In the genomic region with DNA sequence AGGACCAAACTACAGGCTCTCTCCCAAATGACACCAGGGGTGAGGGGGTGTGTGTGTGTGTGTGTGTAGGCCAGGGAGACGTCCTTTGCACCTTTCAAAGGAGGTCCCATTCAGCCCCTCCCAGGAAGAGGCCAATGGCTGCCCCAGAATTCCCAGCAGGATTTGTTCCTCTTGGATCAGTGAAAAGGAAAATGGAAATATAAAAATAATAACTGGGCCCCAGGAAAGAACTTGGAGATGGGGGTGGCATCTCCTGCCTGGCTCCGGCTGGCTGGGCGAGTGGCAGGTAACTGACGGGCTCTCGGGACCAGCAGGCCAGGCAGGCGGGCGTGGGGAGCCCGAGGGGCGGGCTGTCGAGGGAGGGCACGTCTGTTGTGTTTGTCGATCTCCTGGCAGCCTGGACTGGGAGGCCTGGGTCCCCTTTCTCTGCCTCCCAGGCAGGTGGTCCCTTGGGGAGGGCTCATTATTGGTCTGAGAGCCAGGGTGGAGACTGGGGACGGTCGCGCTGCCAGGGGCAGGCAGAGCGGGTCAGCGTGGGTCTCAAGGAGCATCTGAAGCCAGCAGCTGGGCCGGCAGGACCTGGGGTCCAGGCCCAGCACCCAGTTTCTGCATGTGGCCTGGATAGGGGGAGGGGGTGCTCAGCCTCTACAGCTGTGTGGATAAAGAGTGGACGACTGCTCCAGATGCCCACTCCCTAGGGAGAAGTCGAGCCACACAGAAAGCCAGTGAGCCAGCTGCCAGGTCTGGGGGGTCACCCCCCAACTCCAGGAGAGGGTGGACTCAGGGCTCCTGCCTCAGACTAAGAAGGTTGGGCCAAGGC, we compare ENCODE assay signal across 13 cellular contexts. TPM values are rescaled to one million over a fixed set of nuclear protein-coding genes. Genes with fewer than 3 reads are reported as not detected.
DNase-seq lines count a peak whose midpoint lies in the region; ATAC-seq and TF ChIP-seq lines count a peak whose summit lies in the region.
"Had no signal": no experiment of that assay in that cellular context is flagged by ENCODE, and none has a peak within 500 bp of the region (broad histone marks: within the 10 kb centered on the region; RNA-seq: fewer than 3 reads in every experiment).

No MANE protein-coding gene starts in this region.

- H3K9me3 ChIP-seq in CD4-positive, alpha-beta T cell (ENCODE audit: control insufficient read depth, low read length): no peaks in the 10 kb centered on the region
- H3K9me3 ChIP-seq in naive thymus-derived CD4-positive, alpha-beta T cell (ENCODE audit: control insufficient read depth in 2 of 3, low read length in 3 of 3): no peaks in the 10 kb centered on the region
- H3K9me3 ChIP-seq: breast epithelium, gastroesophageal sphincter had no signal

- no peaks in the 10 kb centered on the region for H3K9me3 Mint-ChIP-seq in CD4-positive, alpha-beta T cell
- no peaks in the 10 kb centered on the region for H3K9me3 Mint-ChIP-seq in activated naive CD8-positive, alpha-beta T cell treated with anti-CD3 and anti-CD28 coated beads, Interleukin-2, amount 10 ng/mL, durations not matched to agents 7 days and 5 days
- H3K9me3 Mint-ChIP-seq in naive thymus-derived CD4-positive, alpha-beta T cell: no peaks in the 10 kb centered on the region

- H3K36me3 Mint-ChIP-seq in CD4-positive, alpha-beta T cell (ENCODE audit: low read depth): peaks cover 18% of the 10 kb centered on the region
- H3K36me3 Mint-ChIP-seq in activated naive CD8-positive, alpha-beta T cell treated with anti-CD3 and anti-CD28 coated beads, Interleukin-2, amount 10 ng/mL, durations not matched to agents 7 days and 5 days: no peaks in the 10 kb centered on the region
- H3K36me3 Mint-ChIP-seq in naive thymus-derived CD4-positive, alpha-beta T cell: no peaks in the 10 kb centered on the region

- no peaks in the 10 kb centered on the region for H3K27me3 ChIP-seq in CD4-positive, alpha-beta T cell (ENCODE audit: control insufficient read depth, insufficient read depth, low read length)
- H3K27me3 ChIP-seq in HL-60 (ENCODE audit: insufficient read depth, poor library complexity, severe bottlenecking): peaks cover 13% of the 10 kb centered on the region
- no peaks in the 10 kb centered on the region for H3K27me3 ChIP-seq in naive thymus-derived CD4-positive, alpha-beta T cell (ENCODE audit: control insufficient read depth in 2 of 2, insufficient read depth in 2 of 2, low read length in 2 of 2)

- peak overlapping the region; percentile 95 for H3K4me3 Mint-ChIP-seq in CD4-positive, alpha-beta T cell
- peak overlapping the region; percentile 79 for H3K4me3 Mint-ChIP-seq in activated naive CD8-positive, alpha-beta T cell treated with anti-CD3 and anti-CD28 coated beads, Interleukin-2, amount 10 ng/mL, durations not matched to agents 7 days and 5 days
- peak overlapping the region; percentile 78 to 90 (median 83) for H3K4me3 Mint-ChIP-seq in naive thymus-derived CD4-positive, alpha-beta T cell

- H3K4me1 ChIP-seq in naive thymus-derived CD4-positive, alpha-beta T cell (ENCODE audit: control insufficient read depth in 2 of 2, insufficient read depth in 2 of 2, low read length in 2 of 2): peaks cover 12 to 52% of the 10 kb centered on the region in 2 donors

- peaks cover 5% of the 10 kb centered on the region for H3K27me3 Mint-ChIP-seq in CD4-positive, alpha-beta T cell
- H3K27me3 Mint-ChIP-seq in activated naive CD8-positive, alpha-beta T cell treated with anti-CD3 and anti-CD28 coated beads, Interleukin-2, amount 10 ng/mL, durations not matched to agents 7 days and 5 days: peaks cover 11% of the 10 kb centered on the region
- peaks cover 0 to 17% (median 0%) of the 10 kb centered on the region in 5 donors for H3K27me3 Mint-ChIP-seq in naive thymus-derived CD4-positive, alpha-beta T cell

- intact Hi-C loops in CD4-positive, alpha-beta T cell (cut with DNase I, micrococcal nuclease): loop anchor here (2.0 to 10.0 kb wide), 2 partner anchors 39 to 73 kb away; no protein-coding TSS in a partner anchor
- intact Hi-C loops in naive thymus-derived CD4-positive, alpha-beta T cell (cut with micrococcal nuclease): loop anchor here in 1 of 2 donors (1.0 to 5.0 kb wide), 4 partner anchors 19 to 225 kb away; partner anchors contain the start of gene ASXL1

- H3K36me3 ChIP-seq in naive thymus-derived CD4-positive, alpha-beta T cell (ENCODE audit: control insufficient read depth in 2 of 3, insufficient read depth in 3 of 3, low read length in 3 of 3): peaks cover 0 to 3% (median 0%) of the 10 kb centered on the region in 3 experiments
- H3K36me3 ChIP-seq: breast epithelium, gastroesophageal sphincter had no signal

- peak overlapping the region; percentile 38 for H3K27ac ChIP-seq in CD4-positive, alpha-beta T cell (ENCODE audit: low read depth, low read length)
- H3K27ac ChIP-seq in HL-60 (replicated peaks): peak overlapping the region; percentile 42
- peak overlapping the region; percentile 70 for H3K27ac ChIP-seq in naive thymus-derived CD4-positive, alpha-beta T cell (ENCODE audit: low read depth, low read length)

- ATAC-seq in CD4-positive, alpha-beta T cell (ENCODE audit: poor library complexity): no peak
- no peak for ATAC-seq in activated naive CD8-positive, alpha-beta T cell treated with anti-CD3 and anti-CD28 coated beads, Interleukin-2, amount 10 ng/mL, durations not matched to agents 7 days and 5 days (ENCODE audit: low read depth)
- ATAC-seq in naive thymus-derived CD4-positive, alpha-beta T cell: no peak
- no peak for ATAC-seq in GM21515 (IDR thresholded peaks at IDR 0.05; ENCODE audit: unreplicated experiment)
- ATAC-seq in GM21723 (IDR thresholded peaks at IDR 0.05; ENCODE audit: unreplicated experiment): no peak
- no peak for ATAC-seq in GM21447 (IDR thresholded peaks at IDR 0.05; ENCODE audit: unreplicated experiment)
- ATAC-seq: gastroesophageal sphincter, Panc1 had no signal

- peaks cover 68% of the 10 kb centered on the region for H3K4me1 Mint-ChIP-seq in CD4-positive, alpha-beta T cell (ENCODE audit: low read depth)
- H3K4me1 Mint-ChIP-seq in activated naive CD8-positive, alpha-beta T cell treated with anti-CD3 and anti-CD28 coated beads, Interleukin-2, amount 10 ng/mL, durations not matched to agents 7 days and 5 days: peaks cover 33% of the 10 kb centered on the region
- peaks cover 15 to 67% (median 48%) of the 10 kb centered on the region in 7 donors for H3K4me1 Mint-ChIP-seq in naive thymus-derived CD4-positive, alpha-beta T cell

- peak overlapping the region; percentile 83 for H3K27ac Mint-ChIP-seq in CD4-positive, alpha-beta T cell
- peak overlapping the region; percentile 83 for H3K27ac Mint-ChIP-seq in activated naive CD8-positive, alpha-beta T cell treated with anti-CD3 and anti-CD28 coated beads, Interleukin-2, amount 10 ng/mL, durations not matched to agents 7 days and 5 days
- H3K27ac Mint-ChIP-seq in naive thymus-derived CD4-positive, alpha-beta T cell: peak overlapping the region in 6 of 9 donors; percentile 55 to 96 (median 89)

- TF ChIP-seq CTCF in CD4-positive, alpha-beta T cell (IDR thresholded peaks at IDR 0.05): no peak
- no peak for TF ChIP-seq CTCF in HL-60 (IDR thresholded peaks at IDR 0.05; ENCODE audit: insufficient read depth, low read length)

- no peak overlapping the region for H3K4me3 ChIP-seq in HL-60 (replicated peaks; ENCODE audit: insufficient read depth, low read length)
- no peak overlapping the region for H3K4me3 ChIP-seq in naive thymus-derived CD4-positive, alpha-beta T cell (ENCODE audit: low read length)

- no peak for DNase-seq in CD4-positive, alpha-beta T cell
- no peak for DNase-seq in HL-60 (ENCODE audit: low read depth in 1 of 2, low spot score in 1 of 2)
- no peak for DNase-seq in activated naive CD8-positive, alpha-beta T cell treated with anti-CD3 and anti-CD28 coated beads, Interleukin-2, amount 10 ng/mL, durations not matched to agents 7 days and 5 days
- DNase-seq in naive thymus-derived CD4-positive, alpha-beta T cell: peak in 2 of 9 donors; percentile 22
- no peak for DNase-seq in kidney tubule cell (ENCODE audit: low spot score)
- DNase-seq: activated CD4-positive, alpha-beta T cell treated with anti-CD3 and anti-CD28 coated beads, Interleukin-2, amount 50 U/mL, for 1 hour; EL had no signal

- POLR2A ChIA-PET in CD4-positive, alpha-beta T cell (lab: Charles Lee): interaction anchor here (0.6 to 11.6 kb wide), 3 partner anchors 15 to 44 kb away, joined by 3 to 178 read pairs (median 4); no protein-coding TSS in a partner anchor
- POLR2A ChIA-PET in activated naive CD8-positive, alpha-beta T cell treated with anti-CD3 and anti-CD28 coated beads, Interleukin-2, amount 10 ng/mL, durations not matched to agents 7 days and 5 days (lab: Charles Lee): interaction anchor here (0.7 to 3.1 kb wide), 3 partner anchors 43 to 248 kb away, joined by 4 to 27 read pairs (median 17); no protein-coding TSS in a partner anchor
- POLR2A ChIA-PET in naive thymus-derived CD4-positive, alpha-beta T cell (lab: Charles Lee): interaction anchor here (1.0 to 2.3 kb wide), 6 partner anchors 9 to 55 kb away, joined by 3 to 31 read pairs (median 5); no protein-coding TSS in a partner anchor

- CTCF ChIA-PET in CD4-positive, alpha-beta T cell (lab: Charles Lee): interaction anchor here (1.9 kb wide), 1 partner anchor 60 kb away, joined by 6 read pairs; no protein-coding TSS in a partner anchor
- CTCF ChIA-PET in naive thymus-derived CD4-positive, alpha-beta T cell (lab: Charles Lee): interaction anchor here (0.5 to 2.9 kb wide), 3 partner anchors 42 to 52 kb away, joined by 3 to 14 read pairs (median 3); no protein-coding TSS in a partner anchor

RNA-seq across cellular contexts. Expression of gene NOL4L, which starts 3.1 kb away (rescaled TPM):
- 10 to 100 TPM; 53.1 to 55.6 TPM for total RNA-seq in CD4-positive, alpha-beta T cell
- 10 to 100 TPM; 39.1 to 41.1 TPM for total RNA-seq in activated naive CD8-positive, alpha-beta T cell treated with anti-CD3 and anti-CD28 coated beads, Interleukin-2, amount 10 ng/mL, durations not matched to agents 7 days and 5 days
- 10 to 100 TPM; 29.4 to 81.9 (median 74.6) TPM for total RNA-seq in naive thymus-derived CD4-positive, alpha-beta T cell
- polyA plus RNA-seq in naive thymus-derived CD4-positive, alpha-beta T cell: 10 to 100 TPM; 17.3 to 23.5 TPM
